ENCODE assay signal across 1 cellular context in genomic region chr19:17398902-17399527, GRCh38.
TF ChIP-seq lines count a peak whose summit lies in the region.

No MANE protein-coding gene starts in this region.

TF ChIP-seq in SK-N-SH treated with all-trans-retinoic acid at 6 μM for 48 hours, 23 proteins besides CTCF, POLR2A, EP300 and RAD21 (continued from another document):
- TF ChIP-seq, protein P1, sequence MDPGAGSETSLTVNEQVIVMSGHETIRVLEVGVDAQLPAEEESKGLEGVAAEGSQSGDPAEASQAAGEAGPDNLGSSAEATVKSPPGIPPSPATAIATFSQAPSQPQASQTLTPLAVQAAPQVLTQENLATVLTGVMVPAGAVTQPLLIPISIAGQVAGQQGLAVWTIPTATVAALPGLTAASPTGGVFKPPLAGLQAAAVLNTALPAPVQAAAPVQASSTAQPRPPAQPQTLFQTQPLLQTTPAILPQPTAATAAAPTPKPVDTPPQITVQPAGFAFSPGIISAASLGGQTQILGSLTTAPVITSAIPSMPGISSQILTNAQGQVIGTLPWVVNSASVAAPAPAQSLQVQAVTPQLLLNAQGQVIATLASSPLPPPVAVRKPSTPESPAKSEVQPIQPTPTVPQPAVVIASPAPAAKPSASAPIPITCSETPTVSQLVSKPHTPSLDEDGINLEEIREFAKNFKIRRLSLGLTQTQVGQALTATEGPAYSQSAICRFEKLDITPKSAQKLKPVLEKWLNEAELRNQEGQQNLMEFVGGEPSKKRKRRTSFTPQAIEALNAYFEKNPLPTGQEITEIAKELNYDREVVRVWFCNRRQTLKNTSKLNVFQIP (CRISPR knock-in tag; IDR thresholded peaks at IDR 0.05; ENCODE audit: borderline replicate concordance, low read depth) = no peak
- no peak for TF ChIP-seq ZNF565 (CRISPR knock-in tag; conservative IDR thresholded peaks at IDR 0.05; ENCODE audit: low read depth)
- no peak for TF ChIP-seq OSR1 (CRISPR knock-in tag; IDR thresholded peaks at IDR 0.05)
- no peak for TF ChIP-seq BACH2 (CRISPR knock-in tag; IDR thresholded peaks at IDR 0.05; ENCODE audit: borderline replicate concordance)
- TF ChIP-seq CSRNP3 (CRISPR knock-in tag; IDR thresholded peaks at IDR 0.05) = no peak
- TF ChIP-seq RARB (CRISPR knock-in tag; IDR thresholded peaks at IDR 0.05) = no peak
- TF ChIP-seq CSDC2 (CRISPR knock-in tag; IDR thresholded peaks at IDR 0.05) = no peak
